Comparison of ENCODE assay signal across 7 cellular contexts in genomic region chr5:41870621-41871048, GRCh38. TPM values are rescaled to one million over a fixed set of nuclear protein-coding genes. Genes with fewer than 3 reads are reported as not detected.
DNase-seq lines count a peak whose midpoint lies in the region; ATAC-seq, FAIRE-seq and TF ChIP-seq lines count a peak whose summit lies in the region.

No MANE protein-coding gene starts in this region.

- H3K27me3 Mint-ChIP-seq in activated T-helper 1 cell treated with anti-CD3 and anti-CD28 coated beads, Interleukin-12 subunit alpha, Interleukin-12 subunit beta, Interleukin-2, Interleukin-4 antibody, amounts not matched to agents 30 ng/mL and 10 ng/mL and 1 ng/mL, durations not matched to agents 14 hours and 24 hours and 36 hours (ENCODE audit: insufficient read depth) = no peaks in the 10 kb centered on the region
- H3K27me3 Mint-ChIP-seq in stimulated activated naive B cell treated with anti-CD40 and anti-IgM and Interleukin-4, amounts not matched to agents 10 μg/mL and 1 μg/mL and 100 μg/mL, for 72 hours = no peaks in the 10 kb centered on the region

- CTCF ChIA-PET in HEK293 (lab: Yijun Ruan, JAX) = interaction anchor here (1.3 kb wide), 1 partner anchor 52 kb away, joined by 3 read pairs; no protein-coding TSS in a partner anchor

- H3K9ac ChIP-seq in iPS-15b (ENCODE audit: low read depth, low read length) = no peak overlapping the region

- POLR2A ChIA-PET in HEK293 (lab: Yijun Ruan, JAX) = interaction anchor here (1.0 to 3.5 kb wide), 2 partner anchors 12 to 34 kb away, joined by 4 to 30 read pairs; partner anchors contain the start of gene RIMOC1

- no peak for FAIRE-seq in GM12892 (lab: Jason Lieb, UNC)

- peak; percentile 75 for TF ChIP-seq CTCF in HEK293 (tag by site-specific recombination; IDR thresholded peaks at IDR 0.05)

- no peak for ATAC-seq in stimulated activated naive B cell treated with anti-CD40 and anti-IgM and Interleukin-4, amounts not matched to agents 10 μg/mL and 1 μg/mL and 100 μg/mL, for 72 hours (replicated peaks)

- H3K36me3 ChIP-seq in HEK293 (ENCODE audit: control insufficient read depth in 2 of 2, insufficient read depth in 1 of 2, low read length in 2 of 2) (no peaks in the 10 kb centered on the region), iPS-15b (ENCODE audit: control insufficient read depth, insufficient read depth, low read length) (no peaks in the 10 kb centered on the region)

- peaks cover 55% of the 10 kb centered on the region for H3K4me1 Mint-ChIP-seq in activated T-helper 1 cell treated with anti-CD3 and anti-CD28 coated beads, Interleukin-12 subunit alpha, Interleukin-12 subunit beta, Interleukin-2, Interleukin-4 antibody, amounts not matched to agents 30 ng/mL and 10 ng/mL and 1 ng/mL, durations not matched to agents 14 hours and 24 hours and 36 hours (ENCODE audit: low read depth)
- H3K4me1 Mint-ChIP-seq in stimulated activated naive B cell treated with anti-CD40 and anti-IgM and Interleukin-4, amounts not matched to agents 10 μg/mL and 1 μg/mL and 100 μg/mL, for 72 hours = peaks cover 15 to 42% of the 10 kb centered on the region in 2 donors

- H3K27ac Mint-ChIP-seq in activated T-helper 1 cell treated with anti-CD3 and anti-CD28 coated beads, Interleukin-12 subunit alpha, Interleukin-12 subunit beta, Interleukin-2, Interleukin-4 antibody, amounts not matched to agents 30 ng/mL and 10 ng/mL and 1 ng/mL, durations not matched to agents 14 hours and 24 hours and 36 hours = peak overlapping the region; percentile 96
- H3K27ac Mint-ChIP-seq in stimulated activated naive B cell treated with anti-CD40 and anti-IgM and Interleukin-4, amounts not matched to agents 10 μg/mL and 1 μg/mL and 100 μg/mL, for 72 hours = peak overlapping the region; percentile 94

- H3K4me1 ChIP-seq in HEK293 (ENCODE audit: control insufficient read depth, insufficient read depth, low read length) (peaks cover 4% of the 10 kb centered on the region), iPS-15b (ENCODE audit: control insufficient read depth, insufficient read depth, low read length) (peaks cover 4% of the 10 kb centered on the region)

- H3K9me3 Mint-ChIP-seq in activated T-helper 1 cell treated with anti-CD3 and anti-CD28 coated beads, Interleukin-12 subunit alpha, Interleukin-12 subunit beta, Interleukin-2, Interleukin-4 antibody, amounts not matched to agents 30 ng/mL and 10 ng/mL and 1 ng/mL, durations not matched to agents 14 hours and 24 hours and 36 hours = no peaks in the 10 kb centered on the region
- no peaks in the 10 kb centered on the region for H3K9me3 Mint-ChIP-seq in stimulated activated naive B cell treated with anti-CD40 and anti-IgM and Interleukin-4, amounts not matched to agents 10 μg/mL and 1 μg/mL and 100 μg/mL, for 72 hours

- intact Hi-C loops in activated T-helper 1 cell treated with anti-CD3 and anti-CD28 coated beads, Interleukin-12 subunit alpha, Interleukin-12 subunit beta, Interleukin-2, Interleukin-4 antibody, amounts not matched to agents 30 ng/mL and 10 ng/mL and 1 ng/mL, durations not matched to agents 14 hours and 24 hours and 36 hours (cut with micrococcal nuclease) = loop anchor here (1.0 to 10.0 kb wide), 8 partner anchors 14 to 1444 kb away; partner anchors contain the start of genes FBXO4, HMGCS1, RIMOC1 and RPL37

- peaks cover 24% of the 10 kb centered on the region for H3K27me3 ChIP-seq in iPS-15b (ENCODE audit: control insufficient read depth, insufficient read depth, low read length)

- H3K4me3 Mint-ChIP-seq in activated T-helper 1 cell treated with anti-CD3 and anti-CD28 coated beads, Interleukin-12 subunit alpha, Interleukin-12 subunit beta, Interleukin-2, Interleukin-4 antibody, amounts not matched to agents 30 ng/mL and 10 ng/mL and 1 ng/mL, durations not matched to agents 14 hours and 24 hours and 36 hours = peak overlapping the region; percentile 94
- H3K4me3 Mint-ChIP-seq in stimulated activated naive B cell treated with anti-CD40 and anti-IgM and Interleukin-4, amounts not matched to agents 10 μg/mL and 1 μg/mL and 100 μg/mL, for 72 hours = peak overlapping the region; percentile 87 to 92

- no peak for TF ChIP-seq POLR2A in GM12892 (IDR thresholded peaks at IDR 0.05; ENCODE audit: low read depth, low read length)

- no peak for DNase-seq in activated T-helper 1 cell treated with anti-CD3 and anti-CD28 coated beads, Interleukin-12 subunit alpha, Interleukin-12 subunit beta, Interleukin-2, Interleukin-4 antibody, amounts not matched to agents 30 ng/mL and 10 ng/mL and 1 ng/mL, durations not matched to agents 14 hours and 24 hours and 36 hours (ENCODE audit: low spot score)
- DNase-seq in stimulated activated naive B cell treated with anti-CD40 and anti-IgM and Interleukin-4, amounts not matched to agents 10 μg/mL and 1 μg/mL and 100 μg/mL, for 72 hours = no peak
- DNase-seq in GM12892 (ENCODE audit: insufficient read length) (no peak), iPS-NIHi11 (ENCODE audit: low spot score) (no peak), NCI-H1105 (lab: John Stamatoyannopoulos, UW) (no peak)

- H3K9me3 ChIP-seq in HEK293 (ENCODE audit: control insufficient read depth, insufficient read depth, low read depth, low read length) = no peaks in the 10 kb centered on the region
- H3K9me3 ChIP-seq in iPS-15b (ENCODE audit: control insufficient read depth, insufficient read depth, low read length) = no peaks in the 10 kb centered on the region

- peaks cover 10% of the 10 kb centered on the region for H3K36me3 Mint-ChIP-seq in activated T-helper 1 cell treated with anti-CD3 and anti-CD28 coated beads, Interleukin-12 subunit alpha, Interleukin-12 subunit beta, Interleukin-2, Interleukin-4 antibody, amounts not matched to agents 30 ng/mL and 10 ng/mL and 1 ng/mL, durations not matched to agents 14 hours and 24 hours and 36 hours (ENCODE audit: low read depth)
- peaks cover 2 to 4% of the 10 kb centered on the region in 2 donors for H3K36me3 Mint-ChIP-seq in stimulated activated naive B cell treated with anti-CD40 and anti-IgM and Interleukin-4, amounts not matched to agents 10 μg/mL and 1 μg/mL and 100 μg/mL, for 72 hours

- H3K4me3 ChIP-seq in HEK293 (ENCODE audit: low read depth, low read length) (peak overlapping the region; percentile 84), iPS-15b (ENCODE audit: low read depth, low read length) (peak overlapping the region; percentile 91)

- H3K27ac ChIP-seq in HEK293 (ENCODE audit: extremely low read depth, low read depth, low read length) = peak overlapping the region; percentile 87; the same call in 1 of the 2 replicates

TF ChIP-seq in HEK293, 187 proteins besides CTCF, POLR2A, EP300 and RAD21 (continues in another document):
- no peak for TF ChIP-seq ZNF221 (tag by site-specific recombination; IDR thresholded peaks at IDR 0.05; ENCODE audit: borderline replicate concordance)
- no peak for TF ChIP-seq ZNF624 (tag by site-specific recombination; IDR thresholded peaks at IDR 0.05)
- peak; percentile 97 for TF ChIP-seq SCRT2 (tag by site-specific recombination; IDR thresholded peaks at IDR 0.05)
- TF ChIP-seq ZNF510 (tag by site-specific recombination; IDR thresholded peaks at IDR 0.05; ENCODE audit: insufficient replicate concordance) = no peak
- TF ChIP-seq ZSCAN5A (tag by site-specific recombination; IDR thresholded peaks at IDR 0.05) = no peak
- 0 out of 2 replicates have a peak, but pooled peaks have one; percentile 2 for TF ChIP-seq ZNF184 (tag by site-specific recombination; IDR thresholded peaks at IDR 0.05)
- no peak for TF ChIP-seq ZNF48 (tag by site-specific recombination; IDR thresholded peaks at IDR 0.05)
- peak; percentile 87 for TF ChIP-seq ZNF335 (tag by site-specific recombination; conservative IDR thresholded peaks at IDR 0.05)
- no peak for TF ChIP-seq KLF10 (tag by site-specific recombination; IDR thresholded peaks at IDR 0.05)
- no peak for TF ChIP-seq ZNF19 (tag by site-specific recombination; IDR thresholded peaks at IDR 0.05; ENCODE audit: low read depth)
- TF ChIP-seq ZNF561 (tag by site-specific recombination; IDR thresholded peaks at IDR 0.05; ENCODE audit: borderline replicate concordance) = peak; percentile 20; the same call in 1 of the 2 replicates
- TF ChIP-seq ZXDB (tag by site-specific recombination; IDR thresholded peaks at IDR 0.05) = 0 out of 2 replicates have a peak, but pooled peaks have one; percentile 14
- TF ChIP-seq ZBTB8A (tag by site-specific recombination; IDR thresholded peaks at IDR 0.05) = peak; percentile 95
- no peak for TF ChIP-seq ZNF394 (tag by site-specific recombination; IDR thresholded peaks at IDR 0.05; ENCODE audit: borderline replicate concordance)
- peak; percentile 66 for TF ChIP-seq ZBTB20 (tag by site-specific recombination; IDR thresholded peaks at IDR 0.05)
- peak; percentile 37; the same call in 1 of the 2 replicates for TF ChIP-seq SCRT1 (tag by site-specific recombination; IDR thresholded peaks at IDR 0.05; ENCODE audit: borderline replicate concordance)
- TF ChIP-seq MZF1 (tag by site-specific recombination; IDR thresholded peaks at IDR 0.05; ENCODE audit: borderline replicate concordance) = peak; percentile 44; the same call in 1 of the 2 replicates
- TF ChIP-seq ZNF214 (tag by site-specific recombination; IDR thresholded peaks at IDR 0.05; ENCODE audit: borderline replicate concordance) = no peak

RNA-seq across cellular contexts. Expression of gene OXCT1, which starts 0.4 kb away (rescaled TPM):
- 84.4 and 85.1 TPM in 2 replicates for total RNA-seq in activated T-helper 1 cell treated with anti-CD3 and anti-CD28 coated beads, Interleukin-12 subunit alpha, Interleukin-12 subunit beta, Interleukin-2, Interleukin-4 antibody, amounts not matched to agents 30 ng/mL and 10 ng/mL and 1 ng/mL, durations not matched to agents 14 hours and 24 hours and 36 hours
- polyA plus RNA-seq in GM12892 (2012; ENCODE audit: missing spikeins) = 48.8 TPM

RNA-seq across cellular contexts. Expression of gene RIMOC1, which starts 33.5 kb away (rescaled TPM):
- 28.0 and 29.0 TPM in 2 replicates for total RNA-seq in activated T-helper 1 cell treated with anti-CD3 and anti-CD28 coated beads, Interleukin-12 subunit alpha, Interleukin-12 subunit beta, Interleukin-2, Interleukin-4 antibody, amounts not matched to agents 30 ng/mL and 10 ng/mL and 1 ng/mL, durations not matched to agents 14 hours and 24 hours and 36 hours
- polyA plus RNA-seq in GM12892 (2012; ENCODE audit: missing spikeins) = 10.6 TPM

RNA-seq across cellular contexts. Expression of gene FBXO4, which starts 54.4 kb away (rescaled TPM):
- total RNA-seq in activated T-helper 1 cell treated with anti-CD3 and anti-CD28 coated beads, Interleukin-12 subunit alpha, Interleukin-12 subunit beta, Interleukin-2, Interleukin-4 antibody, amounts not matched to agents 30 ng/mL and 10 ng/mL and 1 ng/mL, durations not matched to agents 14 hours and 24 hours and 36 hours = 14.1 and 17.8 TPM in 2 replicates
- 14.4 TPM for polyA plus RNA-seq in GM12892 (2012; ENCODE audit: missing spikeins)
